ENCODE assay signal across 12 cellular contexts in the genomic region with DNA sequence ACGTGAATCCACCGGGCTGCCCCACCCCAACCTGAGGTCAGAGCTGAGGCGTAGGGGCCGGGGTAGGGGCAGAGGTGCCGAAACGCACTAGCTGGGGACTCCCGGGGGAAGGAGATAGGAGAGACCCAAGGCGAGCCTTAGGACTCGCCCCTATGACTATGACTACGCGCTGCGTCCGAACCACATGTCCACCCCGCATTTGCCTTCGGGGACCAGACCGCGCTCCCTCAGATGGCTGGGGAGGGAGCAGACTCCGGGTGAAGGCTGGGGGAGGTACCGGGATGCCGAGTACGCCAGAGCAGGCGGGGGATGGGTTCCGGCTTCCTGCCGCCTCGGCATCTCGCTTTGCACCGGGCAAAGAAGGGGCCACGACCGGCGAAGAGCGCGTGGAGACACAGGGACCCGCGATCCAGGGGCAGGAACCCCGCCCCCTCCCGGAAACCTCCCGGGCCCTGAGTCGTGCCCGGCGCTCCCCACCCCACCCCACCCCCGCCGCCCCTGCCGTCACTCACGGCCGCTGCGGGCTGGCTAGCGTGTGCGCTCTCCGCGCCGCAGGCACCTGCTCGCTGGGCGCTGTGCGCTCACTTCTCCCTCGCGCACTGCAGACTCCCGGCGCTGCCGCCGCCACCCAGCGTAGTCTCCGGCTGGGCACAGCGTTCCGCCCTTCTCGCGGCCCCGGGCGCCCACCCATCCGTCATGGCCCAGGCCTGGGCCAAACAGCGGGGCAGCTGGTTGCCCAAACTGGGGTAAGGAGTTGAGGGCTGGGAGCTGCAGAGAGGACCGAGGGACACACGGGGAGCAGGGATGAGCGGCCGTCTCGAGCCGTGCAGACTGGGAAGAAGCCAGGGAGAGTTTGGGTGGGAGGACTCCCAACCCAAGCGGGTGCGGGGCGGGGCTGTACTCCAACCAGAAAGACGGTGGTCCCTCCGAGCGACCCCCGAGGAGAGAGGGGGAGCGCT. TPM values are rescaled to one million over a fixed set of nuclear protein-coding genes. Genes with fewer than 3 reads are reported as not detected.
DNase-seq lines count a peak whose midpoint lies in the region; ATAC-seq lines count a peak whose summit lies in the region.
"Had no signal": no experiment of that assay in that cellular context is flagged by ENCODE, and none has a peak within 500 bp of the region (broad histone marks: within the 10 kb centered on the region; RNA-seq: fewer than 3 reads in every experiment).

No MANE protein-coding gene starts in this region.

- no peak for ATAC-seq in central memory CD8-positive, alpha-beta T cell (replicated peaks; ENCODE audit: extremely low read depth, poor library complexity, severe bottlenecking)
- peak in 1 of 2 donors; percentile 33 for ATAC-seq in naive thymus-derived CD8-positive, alpha-beta T cell
- ATAC-seq in GM19324 (IDR thresholded peaks at IDR 0.05; ENCODE audit: low FRiP score, unreplicated experiment) (no peak), HG03439 (IDR thresholded peaks at IDR 0.05; ENCODE audit: unreplicated experiment) (no peak)

- CTCF ChIA-PET in CD4-positive, alpha-beta memory T cell (lab: Charles Lee; ENCODE audit: partially characterized antibody), result no interaction called here

- no peak overlapping the region for H3K9ac ChIP-seq in HUES64 (ENCODE audit: low read depth, low read length)

- H3K27ac ChIP-seq in CD4-positive, alpha-beta memory T cell (ENCODE audit: low read depth, low read length), result no peak overlapping the region
- H3K27ac ChIP-seq in HUES64 (ENCODE audit: low read depth, low read length), result no peak overlapping the region

- no peaks in the 10 kb centered on the region for H3K27me3 ChIP-seq in CD4-positive, alpha-beta memory T cell (ENCODE audit: insufficient read depth, low read length)
- H3K27me3 ChIP-seq in HUES64 (ENCODE audit: insufficient read depth, low read length), result peaks cover 86% of the 10 kb centered on the region

- peaks cover 7 to 31% (median 19%) of the 10 kb centered on the region in 4 donors for H3K4me1 Mint-ChIP-seq in CD4-positive, alpha-beta memory T cell
- H3K4me1 Mint-ChIP-seq in central memory CD8-positive, alpha-beta T cell, result peaks cover 22% of the 10 kb centered on the region
- peaks cover 18 to 36% (median 27%) of the 10 kb centered on the region in 4 donors for H3K4me1 Mint-ChIP-seq in naive thymus-derived CD8-positive, alpha-beta T cell

- H3K9me3 Mint-ChIP-seq in CD4-positive, alpha-beta memory T cell, result peaks cover 0 to 4% (median 0%) of the 10 kb centered on the region in 8 donors
- no peaks in the 10 kb centered on the region for H3K9me3 Mint-ChIP-seq in central memory CD8-positive, alpha-beta T cell
- peaks cover 0 to 3% (median 0%) of the 10 kb centered on the region in 9 donors for H3K9me3 Mint-ChIP-seq in naive thymus-derived CD8-positive, alpha-beta T cell
- H3K9me3 Mint-ChIP-seq: activated naive CD4-positive, alpha-beta T cell treated with anti-CD3 and anti-CD28 coated beads, Interleukin-2, amount 10 ng/mL, durations not matched to agents 7 days and 5 days had no signal

- intact Hi-C loops in CD4-positive, alpha-beta memory T cell (cut with micrococcal nuclease), result loop anchor here (5.0 kb wide), 1 partner anchor 167 kb away; no protein-coding TSS in a partner anchor

- peak overlapping the region in 7 of 8 donors; percentile 66 to 75 (median 69) for H3K4me3 Mint-ChIP-seq in CD4-positive, alpha-beta memory T cell
- peak overlapping the region; percentile 69 for H3K4me3 Mint-ChIP-seq in central memory CD8-positive, alpha-beta T cell
- peak overlapping the region in 9 of 10 donors; percentile 60 to 80 (median 74) for H3K4me3 Mint-ChIP-seq in naive thymus-derived CD8-positive, alpha-beta T cell
- H3K4me3 Mint-ChIP-seq: activated naive CD4-positive, alpha-beta T cell treated with anti-CD3 and anti-CD28 coated beads, Interleukin-2, amount 10 ng/mL, durations not matched to agents 7 days and 5 days had no signal

- DNase-seq in CD4-positive, alpha-beta memory T cell, result no peak
- no peak for DNase-seq in central memory CD8-positive, alpha-beta T cell (ENCODE audit: low spot score in 2 of 2)
- DNase-seq in naive thymus-derived CD8-positive, alpha-beta T cell, result peak in 1 of 10 donors; percentile 35
- DNase-seq in HT-29 (ENCODE audit: low spot score) (no peak), NCI-H2081 (lab: John Stamatoyannopoulos, UW) (no peak)
- DNase-seq: activated naive CD4-positive, alpha-beta T cell treated with anti-CD3 and anti-CD28 coated beads, Interleukin-2, amount 10 ng/mL, durations not matched to agents 7 days and 5 days; Caco-2; NCI-H1417 treated with DMSO at 0.1 percent for 48 hours had no signal

- H3K4me3 ChIP-seq in CD4-positive, alpha-beta memory T cell (ENCODE audit: low read length in 2 of 2), result no peak overlapping the region
- peak overlapping the region; percentile 58 for H3K4me3 ChIP-seq in HUES64 (ENCODE audit: low read length)

- no peaks in the 10 kb centered on the region for H3K36me3 Mint-ChIP-seq in CD4-positive, alpha-beta memory T cell
- peaks cover 6% of the 10 kb centered on the region for H3K36me3 Mint-ChIP-seq in central memory CD8-positive, alpha-beta T cell (ENCODE audit: insufficient read depth)
- peaks cover 0 to 5% (median 0%) of the 10 kb centered on the region in 3 donors for H3K36me3 Mint-ChIP-seq in naive thymus-derived CD8-positive, alpha-beta T cell
- H3K36me3 Mint-ChIP-seq: activated naive CD4-positive, alpha-beta T cell treated with anti-CD3 and anti-CD28 coated beads, Interleukin-2, amount 10 ng/mL, durations not matched to agents 7 days and 5 days had no signal

- 1% methylated on average over 80 of the region's 84 CpGs for WGBS in HUES64

- POLR2A ChIA-PET in CD4-positive, alpha-beta memory T cell (lab: Charles Lee; ENCODE audit: partially characterized antibody), result no interaction called here
- POLR2A ChIA-PET in naive thymus-derived CD8-positive, alpha-beta T cell (lab: Charles Lee), result no interaction called here

- no peaks in the 10 kb centered on the region for H3K36me3 ChIP-seq in CD4-positive, alpha-beta memory T cell (ENCODE audit: insufficient read depth, low read length)
- H3K36me3 ChIP-seq in HUES64 (ENCODE audit: insufficient read depth, low read length), result no peaks in the 10 kb centered on the region

- H3K27me3 Mint-ChIP-seq in CD4-positive, alpha-beta memory T cell, result peaks cover 42 to 48% of the 10 kb centered on the region in 2 donors
- peaks cover 83% of the 10 kb centered on the region for H3K27me3 Mint-ChIP-seq in central memory CD8-positive, alpha-beta T cell
- peaks cover 29 to 82% (median 45%) of the 10 kb centered on the region in 5 donors for H3K27me3 Mint-ChIP-seq in naive thymus-derived CD8-positive, alpha-beta T cell

- H3K27ac Mint-ChIP-seq in CD4-positive, alpha-beta memory T cell, result no peak overlapping the region
- H3K27ac Mint-ChIP-seq in central memory CD8-positive, alpha-beta T cell (ENCODE audit: low read depth), result no peak overlapping the region
- no peak overlapping the region for H3K27ac Mint-ChIP-seq in naive thymus-derived CD8-positive, alpha-beta T cell

- peaks cover 25% of the 10 kb centered on the region for H3K4me1 ChIP-seq in CD4-positive, alpha-beta memory T cell (ENCODE audit: insufficient read depth, low read length)
- 0 out of 2 replicates have a peak, but pooled peaks cover 2% of the 10 kb centered on the region for H3K4me1 ChIP-seq in HUES64 (ENCODE audit: insufficient read depth, low read length)
- H3K4me1 ChIP-seq: Caco-2 had no signal

- no peaks in the 10 kb centered on the region for H3K9me3 ChIP-seq in CD4-positive, alpha-beta memory T cell (ENCODE audit: control insufficient read depth in 1 of 2, low read length in 2 of 2)
- 0 out of 2 replicates have a peak, but pooled peaks cover 4% of the 10 kb centered on the region for H3K9me3 ChIP-seq in HUES64 (ENCODE audit: insufficient read depth, low read depth, low read length)

RNA-seq across cellular contexts. Expression of gene VSTM2B, which starts 0.6 kb away (rescaled TPM):
- total RNA-seq in CD4-positive, alpha-beta memory T cell, result not detected
- not detected for polyA plus RNA-seq in CD4-positive, alpha-beta memory T cell
- polyA plus RNA-seq in HUES64 (2013, experiment 1 of 2), result 0.25 TPM
- polyA plus RNA-seq in HUES64 (2013, experiment 2 of 2), result 0.51 TPM
- not detected for total RNA-seq in naive thymus-derived CD8-positive, alpha-beta T cell
- polyA plus RNA-seq in naive thymus-derived CD8-positive, alpha-beta T cell, result under 1 TPM in 1 of 3 donors, not detected in 2; 0.40 TPM
- total RNA-seq in HT-29 (2014; rRNA removed; shearing (Covaris generic)), result not detected in 2 replicates
- total RNA-seq: Caco-2, fibroblast of lung had no signal
- polyA plus RNA-seq: fibroblast of lung had no signal
